In the genomic region with DNA sequence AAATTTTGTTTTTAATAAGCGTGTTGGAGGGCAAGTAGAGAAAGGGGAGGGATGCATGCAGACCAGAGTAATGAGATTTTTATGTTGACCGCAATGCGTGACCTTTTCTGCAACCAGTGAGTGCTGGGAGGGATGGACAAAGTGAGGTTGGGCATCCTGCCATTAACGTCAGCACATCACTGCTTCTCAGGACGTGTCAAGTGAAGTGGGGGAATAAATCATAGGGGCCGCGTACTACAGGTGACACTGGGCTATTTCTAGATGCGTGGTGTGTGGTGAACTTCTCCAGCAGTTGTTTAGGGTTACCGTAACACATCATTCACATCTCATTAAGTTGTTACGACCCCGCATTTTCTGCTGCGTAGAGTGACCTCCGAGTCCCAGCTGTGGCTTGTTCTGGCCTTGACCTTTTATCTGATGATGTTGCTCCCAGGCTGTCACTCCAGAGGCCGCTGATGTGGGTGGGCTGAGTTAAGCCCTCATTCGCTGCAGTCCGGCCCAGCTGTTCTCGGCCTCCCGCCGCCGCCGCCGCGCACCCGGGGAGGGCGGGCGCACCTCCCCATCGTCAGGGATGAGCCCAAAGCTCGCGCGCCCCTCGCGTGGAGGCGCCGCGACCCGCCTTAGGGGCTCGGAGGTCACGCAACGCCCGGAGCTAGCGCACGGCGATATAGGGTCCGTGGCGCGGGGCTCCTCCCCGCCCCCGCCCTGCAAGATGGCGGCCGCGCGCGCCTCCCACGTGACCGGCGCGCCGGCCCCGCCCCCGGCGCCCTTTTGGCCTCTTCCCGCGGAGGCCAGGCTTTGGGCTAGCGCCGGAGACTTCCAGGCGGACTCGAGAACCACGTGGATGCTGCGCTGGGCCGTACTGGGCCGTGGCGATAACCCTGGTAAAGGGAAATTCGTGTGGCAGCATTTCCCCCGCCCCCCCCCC, we compare ENCODE assay signal across 8 cellular contexts. TPM values are rescaled to one million over a fixed set of nuclear protein-coding genes. Genes with fewer than 3 reads are reported as not detected.
DNase-seq lines count a peak whose midpoint lies in the region; ATAC-seq and TF ChIP-seq lines count a peak whose summit lies in the region.

No MANE protein-coding gene starts in this region.

- H3K9me3 ChIP-seq in AG04450 (ENCODE audit: control insufficient read depth, insufficient read depth, low read length) (no peaks in the 10 kb centered on the region), Panc1 (ENCODE audit: control insufficient read depth, insufficient read depth, low read depth, low read length) (no peaks in the 10 kb centered on the region)

- H3K27ac Mint-ChIP-seq in activated T-helper 2 cell treated with anti-CD3 and anti-CD28 coated beads, Interferon-gamma antibody, Interleukin-2, Interleukin-4, amounts not matched to agents 10 μg/mL and 5 μg/mL and 100 μg/mL, durations not matched to agents 14 hours and 24 hours and 36 hours = peak overlapping the region; percentile 93
- peak overlapping the region; percentile 93 to 99 (median 97) for H3K27ac Mint-ChIP-seq in naive thymus-derived CD8-positive, alpha-beta T cell
- peak overlapping the region; percentile 97 for H3K27ac Mint-ChIP-seq in stimulated activated naive B cell treated with anti-CD40 and anti-IgM and Interleukin-4, amounts not matched to agents 10 μg/mL and 1 μg/mL and 100 μg/mL, for 72 hours

- intact Hi-C loops in Panc1 (cut with micrococcal nuclease; ENCODE audit: unreplicated experiment) = loop anchor here (5.0 to 10.0 kb wide), 2 partner anchors 99 to 192 kb away; no protein-coding TSS in a partner anchor
- intact Hi-C loops in activated T-helper 2 cell treated with anti-CD3 and anti-CD28 coated beads, Interferon-gamma antibody, Interleukin-2, Interleukin-4, amounts not matched to agents 10 μg/mL and 5 μg/mL and 100 μg/mL, durations not matched to agents 14 hours and 24 hours and 36 hours (cut with micrococcal nuclease) = loop anchor here (1.0 to 10.0 kb wide), 6 partner anchors 58 to 1428 kb away; a partner anchor contains a TSS

- peak overlapping the region; percentile 70 for H3K4me3 ChIP-seq in AG04450 (ENCODE audit: low read depth, low read length)
- H3K4me3 ChIP-seq in Panc1 (ENCODE audit: low read depth in 2 of 2, low read length in 2 of 2) = peak overlapping the region; percentile 68 to 71

- no peaks in the 10 kb centered on the region for H3K36me3 ChIP-seq in Panc1 (ENCODE audit: control insufficient read depth, insufficient read depth, low read length)

- peak overlapping the region; percentile 68 for H3K27ac ChIP-seq in AG04450 (ENCODE audit: low read depth, low read length)
- H3K27ac ChIP-seq in Panc1 (ENCODE audit: low read length) = peak overlapping the region; percentile 94

- ATAC-seq in GM18909 (IDR thresholded peaks at IDR 0.05; ENCODE audit: poor library complexity, unreplicated experiment) = peak; percentile 13
- peak; percentile 54 for ATAC-seq in Panc1
- peak; percentile 11 to 13 for ATAC-seq in naive thymus-derived CD8-positive, alpha-beta T cell
- peak; percentile 17 to 27 for ATAC-seq in stimulated activated naive B cell treated with anti-CD40 and anti-IgM and Interleukin-4, amounts not matched to agents 10 μg/mL and 1 μg/mL and 100 μg/mL, for 72 hours (replicated peaks)

- no peaks in the 10 kb centered on the region for H3K9me3 Mint-ChIP-seq in activated T-helper 2 cell treated with anti-CD3 and anti-CD28 coated beads, Interferon-gamma antibody, Interleukin-2, Interleukin-4, amounts not matched to agents 10 μg/mL and 5 μg/mL and 100 μg/mL, durations not matched to agents 14 hours and 24 hours and 36 hours
- no peaks in the 10 kb centered on the region for H3K9me3 Mint-ChIP-seq in naive thymus-derived CD8-positive, alpha-beta T cell
- no peaks in the 10 kb centered on the region for H3K9me3 Mint-ChIP-seq in stimulated activated naive B cell treated with anti-CD40 and anti-IgM and Interleukin-4, amounts not matched to agents 10 μg/mL and 1 μg/mL and 100 μg/mL, for 72 hours

- BruUV-seq in Panc1 (replicated peaks; lab: Mats Ljungman, UMichigan) = no TSS peak

- peak overlapping the region; percentile 95 for H3K4me3 Mint-ChIP-seq in activated T-helper 2 cell treated with anti-CD3 and anti-CD28 coated beads, Interferon-gamma antibody, Interleukin-2, Interleukin-4, amounts not matched to agents 10 μg/mL and 5 μg/mL and 100 μg/mL, durations not matched to agents 14 hours and 24 hours and 36 hours (ENCODE audit: low read depth)
- H3K4me3 Mint-ChIP-seq in naive thymus-derived CD8-positive, alpha-beta T cell = peak overlapping the region; percentile 87 to 99 (median 95)
- peak overlapping the region; percentile 91 to 95 for H3K4me3 Mint-ChIP-seq in stimulated activated naive B cell treated with anti-CD40 and anti-IgM and Interleukin-4, amounts not matched to agents 10 μg/mL and 1 μg/mL and 100 μg/mL, for 72 hours

- H3K27me3 Mint-ChIP-seq in activated T-helper 2 cell treated with anti-CD3 and anti-CD28 coated beads, Interferon-gamma antibody, Interleukin-2, Interleukin-4, amounts not matched to agents 10 μg/mL and 5 μg/mL and 100 μg/mL, durations not matched to agents 14 hours and 24 hours and 36 hours (ENCODE audit: low read depth) = no peaks in the 10 kb centered on the region
- no peaks in the 10 kb centered on the region for H3K27me3 Mint-ChIP-seq in naive thymus-derived CD8-positive, alpha-beta T cell
- no peaks in the 10 kb centered on the region for H3K27me3 Mint-ChIP-seq in stimulated activated naive B cell treated with anti-CD40 and anti-IgM and Interleukin-4, amounts not matched to agents 10 μg/mL and 1 μg/mL and 100 μg/mL, for 72 hours

- TF ChIP-seq CTCF in AG04450 (IDR thresholded peaks at IDR 0.05; ENCODE audit: low read depth, low read length) (no peak), Panc1 (IDR thresholded peaks at IDR 0.05) (no peak)

- CTCF ChIA-PET in AG04450 (lab: Charles Lee) = interaction anchor here (0.9 to 2.1 kb wide), 5 partner anchors 57 to 456 kb away, joined by 3 to 7 read pairs (median 6); a partner anchor contains a TSS
- CTCF ChIA-PET in Panc1 (lab: Charles Lee) = no interaction called here

- DNase-seq in AG04450 (ENCODE audit: low read depth, low spot score) (no peak), HuH-7 (ENCODE audit: low spot score) (peak; percentile 67), Panc1 (ENCODE audit: low read depth, low spot score) (no peak), fibroblast of peridontal ligament (ENCODE audit: extremely low read depth) (peak; percentile 74)
- DNase-seq in activated T-helper 2 cell treated with anti-CD3 and anti-CD28 coated beads, Interferon-gamma antibody, Interleukin-2, Interleukin-4, amounts not matched to agents 10 μg/mL and 5 μg/mL and 100 μg/mL, durations not matched to agents 14 hours and 24 hours and 36 hours (ENCODE audit: low spot score) = peak; percentile 69
- DNase-seq in naive thymus-derived CD8-positive, alpha-beta T cell = peak; percentile 31 to 78 (median 60)
- DNase-seq in stimulated activated naive B cell treated with anti-CD40 and anti-IgM and Interleukin-4, amounts not matched to agents 10 μg/mL and 1 μg/mL and 100 μg/mL, for 72 hours = peak; percentile 70

- POLR2A ChIA-PET in AG04450 (lab: Yijun Ruan, JAX) = interaction anchor here (0.6 to 1.0 kb wide), 2 partner anchors 16 to 101 kb away, joined by 3 read pairs; no protein-coding TSS in a partner anchor
- POLR2A ChIA-PET in Panc1 (lab: Charles Lee) = interaction anchor here (0.5 kb wide), 1 partner anchor 82 kb away, joined by 11 read pairs; no protein-coding TSS in a partner anchor
- POLR2A ChIA-PET in naive thymus-derived CD8-positive, alpha-beta T cell (lab: Charles Lee) = interaction anchor here (1.1 to 1.8 kb wide), 5 partner anchors 20 to 108 kb away, joined by 3 to 13 read pairs (median 5); no protein-coding TSS in a partner anchor

- H3K4me1 ChIP-seq in Panc1 (ENCODE audit: control insufficient read depth, insufficient read depth, low read length) = peaks cover 14% of the 10 kb centered on the region

- no peaks in the 10 kb centered on the region for H3K27me3 ChIP-seq in AG04450 (ENCODE audit: control insufficient read depth, insufficient read depth, low read length)
- H3K27me3 ChIP-seq in Panc1 (ENCODE audit: control insufficient read depth, insufficient read depth, low read length) = no peaks in the 10 kb centered on the region

- in situ Hi-C loops in Panc1 (cut with HindIII; ENCODE audit: low pct_unique_long_range_greater_than_20kb, low sequenced_read_pairs) = no loop called here

- peaks cover 29% of the 10 kb centered on the region for H3K36me3 Mint-ChIP-seq in activated T-helper 2 cell treated with anti-CD3 and anti-CD28 coated beads, Interferon-gamma antibody, Interleukin-2, Interleukin-4, amounts not matched to agents 10 μg/mL and 5 μg/mL and 100 μg/mL, durations not matched to agents 14 hours and 24 hours and 36 hours (ENCODE audit: low read depth)
- H3K36me3 Mint-ChIP-seq in naive thymus-derived CD8-positive, alpha-beta T cell = peaks cover 0 to 2% (median 0%) of the 10 kb centered on the region in 3 donors
- H3K36me3 Mint-ChIP-seq in stimulated activated naive B cell treated with anti-CD40 and anti-IgM and Interleukin-4, amounts not matched to agents 10 μg/mL and 1 μg/mL and 100 μg/mL, for 72 hours = peaks cover 4 to 7% of the 10 kb centered on the region in 2 donors

- peaks cover 42% of the 10 kb centered on the region for H3K4me1 Mint-ChIP-seq in activated T-helper 2 cell treated with anti-CD3 and anti-CD28 coated beads, Interferon-gamma antibody, Interleukin-2, Interleukin-4, amounts not matched to agents 10 μg/mL and 5 μg/mL and 100 μg/mL, durations not matched to agents 14 hours and 24 hours and 36 hours (ENCODE audit: low read depth)
- peaks cover 18 to 67% (median 49%) of the 10 kb centered on the region in 4 donors for H3K4me1 Mint-ChIP-seq in naive thymus-derived CD8-positive, alpha-beta T cell
- H3K4me1 Mint-ChIP-seq in stimulated activated naive B cell treated with anti-CD40 and anti-IgM and Interleukin-4, amounts not matched to agents 10 μg/mL and 1 μg/mL and 100 μg/mL, for 72 hours = peaks cover 14 to 43% of the 10 kb centered on the region in 2 donors

RNA-seq across cellular contexts. Expression of a gene that starts 3.5 kb away (rescaled TPM):
- 4.9 and 5.8 TPM in 2 replicates for polyA plus RNA-seq in AG04450 (2011; rRNA removed)
- 11.7 and 14.3 TPM in 2 replicates for polyA minus RNA-seq in AG04450 (2011; rRNA and poly(A)+ RNA removed)
- 18.2 TPM for total RNA-seq in Panc1 (2021; ENCODE audit: unreplicated experiment)
- polyA plus RNA-seq in Panc1 (2012; ENCODE audit: insufficient read length) = 10.8 TPM
- 43.8 and 48.6 TPM in 2 replicates for total RNA-seq in activated T-helper 2 cell treated with anti-CD3 and anti-CD28 coated beads, Interferon-gamma antibody, Interleukin-2, Interleukin-4, amounts not matched to agents 10 μg/mL and 5 μg/mL and 100 μg/mL, durations not matched to agents 14 hours and 24 hours and 36 hours
- 10 to 100 TPM; 53.9 to 55.8 TPM for total RNA-seq in naive thymus-derived CD8-positive, alpha-beta T cell
- polyA plus RNA-seq in naive thymus-derived CD8-positive, alpha-beta T cell = 1 to 10 TPM; 1.8 to 2.6 (median 2.6) TPM

Comparison
In these comparisons a context has a peak if more than half of its experiments do, and no peak if none do; other contexts are left out.
1. DNase-seq: peak in HuH-7 (single experiment), activated T-helper 2 cell treated with anti-CD3 and anti-CD28 coated beads, Interferon-gamma antibody, Interleukin-2, Interleukin-4, amounts not matched to agents 10 μg/mL and 5 μg/mL and 100 μg/mL, durations not matched to agents 14 hours and 24 hours and 36 hours (single experiment), fibroblast of peridontal ligament (single experiment), naive thymus-derived CD8-positive, alpha-beta T cell (10 of 10) and stimulated activated naive B cell treated with anti-CD40 and anti-IgM and Interleukin-4, amounts not matched to agents 10 μg/mL and 1 μg/mL and 100 μg/mL, for 72 hours (single experiment); none in AG04450 (single experiment) and Panc1 (single experiment).
2. Peak in every context shown above with its lines, with median percentiles within 50 percentile points of each other: ATAC-seq, H3K27ac Mint-ChIP-seq and H3K4me3 Mint-ChIP-seq.